ENCODE assay signal across 9 cellular contexts in the genomic region with DNA sequence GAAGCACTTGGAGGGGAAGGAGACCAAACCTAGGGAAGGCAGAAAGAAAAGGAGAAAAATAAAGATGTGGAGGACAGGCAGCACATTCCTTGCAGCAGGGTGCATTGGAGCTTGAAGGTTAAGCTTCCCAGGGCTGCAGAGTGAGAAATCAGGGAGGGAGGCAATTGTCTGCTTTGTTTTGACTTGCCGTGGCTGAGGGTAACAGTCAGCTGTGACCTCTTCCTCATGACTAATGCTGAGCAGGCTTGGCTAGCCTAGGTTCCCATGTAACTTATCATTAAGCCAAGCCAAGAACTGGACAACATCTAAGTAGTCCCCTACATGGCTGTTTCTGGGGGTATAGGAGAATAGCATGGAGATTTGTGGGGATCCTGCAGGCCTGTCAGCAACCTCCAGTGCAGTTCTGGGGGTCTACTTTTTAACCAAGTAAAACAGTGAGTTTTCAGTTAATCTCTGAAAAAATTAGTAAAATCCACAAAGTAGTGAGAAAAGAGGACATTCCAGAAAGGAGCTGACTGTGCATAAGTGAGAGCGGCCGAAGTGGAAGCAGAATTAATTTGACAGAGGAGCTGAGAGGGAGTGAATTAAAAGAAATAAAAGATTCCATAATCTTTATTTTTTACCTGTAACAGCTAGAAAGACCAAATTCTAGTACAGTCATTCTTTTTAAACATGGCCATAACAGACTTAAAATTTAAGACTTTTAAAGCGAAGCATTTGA.
DNase-seq lines count a peak whose midpoint lies in the region; ATAC-seq, FAIRE-seq and TF ChIP-seq lines count a peak whose summit lies in the region.
"Had no signal": no experiment of that assay in that cellular context is flagged by ENCODE, and none has a peak within 500 bp of the region (broad histone marks: within the 10 kb centered on the region; RNA-seq: fewer than 3 reads in every experiment).

No MANE protein-coding gene starts in this region.

- TF ChIP-seq CTCF in adrenal gland (IDR thresholded peaks at IDR 0.05) (no peak), sigmoid colon (IDR thresholded peaks at IDR 0.05) (no peak), D721Med (IDR thresholded peaks at IDR 0.05; ENCODE audit: insufficient read depth, missing control alignments) (no peak), GM10266 (IDR thresholded peaks at IDR 0.05; ENCODE audit: control insufficient read depth, insufficient read depth, low read depth, missing control alignments) (no peak)

- no peaks in the 10 kb centered on the region for H3K9me3 ChIP-seq in adrenal gland (replicated peaks in 1 of 3)
- no peaks in the 10 kb centered on the region for H3K9me3 ChIP-seq in sigmoid colon

- WGBS in adrenal gland, 4 donors: 53 to 59% (median 56%) methylated on average over 4 of the region's 4 CpGs
- WGBS in sigmoid colon, 2 donors: 60 to 65% methylated on average over 4 of the region's 4 CpGs

- ATAC-seq in left ventricle myocardium superior (peak; percentile 84), GM21529 (IDR thresholded peaks at IDR 0.05; ENCODE audit: unreplicated experiment) (no peak)

- H3K4me1 ChIP-seq in adrenal gland (replicated peaks in 1 of 2) (peaks cover 13 to 16% of the 10 kb centered on the region in 2 donors), sigmoid colon (peaks cover 0 to 44% (median 31%) of the 10 kb centered on the region in 4 donors)

- peak overlapping the region in 1 of 5 donors; percentile 29 for H3K27ac ChIP-seq in adrenal gland
- H3K27ac ChIP-seq in sigmoid colon: peak overlapping the region; percentile 34 to 71 (median 56)

- DNase-seq in GM04504 (ENCODE audit: low read depth): peak; percentile 93
- DNase-seq in adrenal gland: peak; percentile 21 to 79 (median 74)
- no peak for DNase-seq in left ventricle myocardium superior
- DNase-seq in sigmoid colon: peak; percentile 84
- no peak for DNase-seq in stimulated activated CD8-positive, alpha-beta memory T cell treated with anti-CD3 and anti-CD28 coated beads, Interleukin-4, amount 100 ng/mL, for 48 hours
- no peak for DNase-seq in D721Med (ENCODE audit: insufficient read length, low spot score)
- no peak for DNase-seq in GM10266 (ENCODE audit: extremely low spot score)

- H3K36me3 ChIP-seq in adrenal gland (replicated peaks in 1 of 2): no peaks in the 10 kb centered on the region
- no peaks in the 10 kb centered on the region for H3K36me3 ChIP-seq in sigmoid colon

- H3K27me3 ChIP-seq in adrenal gland: no peaks in the 10 kb centered on the region
- no peaks in the 10 kb centered on the region for H3K27me3 ChIP-seq in sigmoid colon

- H3K4me3 ChIP-seq in adrenal gland: no peak overlapping the region
- H3K4me3 ChIP-seq in sigmoid colon: no peak overlapping the region

- no peak for TF ChIP-seq EP300 in sigmoid colon (IDR thresholded peaks at IDR 0.05)

- TF ChIP-seq POLR2A in adrenal gland (IDR thresholded peaks at IDR 0.05) (no peak), sigmoid colon (IDR thresholded peaks at IDR 0.05) (no peak)

- intact Hi-C loops in adrenal gland (cut with DNase I) (no loop called here), left ventricle myocardium superior (cut with micrococcal nuclease) (no loop called here), sigmoid colon (cut with DNase I) (loop anchor here (2.0 kb wide), 1 partner anchor 65 kb away; no protein-coding TSS in a partner anchor)

- FAIRE-seq in D721Med (lab: Jason Lieb, UNC): no peak
- FAIRE-seq: GM12891 had no signal

Comparison
In these comparisons a context has a peak if more than half of its experiments do, and no peak if none do; other contexts are left out.
1. DNase-seq: peak in GM04504 (single experiment), adrenal gland (7 of 7) and sigmoid colon (single experiment); none in left ventricle myocardium superior (single experiment), stimulated activated CD8-positive, alpha-beta memory T cell treated with anti-CD3 and anti-CD28 coated beads, Interleukin-4, amount 100 ng/mL, for 48 hours (single experiment), D721Med (single experiment) and GM10266 (single experiment).